Comparison of ENCODE assay signal across 8 cellular contexts in the genomic region with DNA sequence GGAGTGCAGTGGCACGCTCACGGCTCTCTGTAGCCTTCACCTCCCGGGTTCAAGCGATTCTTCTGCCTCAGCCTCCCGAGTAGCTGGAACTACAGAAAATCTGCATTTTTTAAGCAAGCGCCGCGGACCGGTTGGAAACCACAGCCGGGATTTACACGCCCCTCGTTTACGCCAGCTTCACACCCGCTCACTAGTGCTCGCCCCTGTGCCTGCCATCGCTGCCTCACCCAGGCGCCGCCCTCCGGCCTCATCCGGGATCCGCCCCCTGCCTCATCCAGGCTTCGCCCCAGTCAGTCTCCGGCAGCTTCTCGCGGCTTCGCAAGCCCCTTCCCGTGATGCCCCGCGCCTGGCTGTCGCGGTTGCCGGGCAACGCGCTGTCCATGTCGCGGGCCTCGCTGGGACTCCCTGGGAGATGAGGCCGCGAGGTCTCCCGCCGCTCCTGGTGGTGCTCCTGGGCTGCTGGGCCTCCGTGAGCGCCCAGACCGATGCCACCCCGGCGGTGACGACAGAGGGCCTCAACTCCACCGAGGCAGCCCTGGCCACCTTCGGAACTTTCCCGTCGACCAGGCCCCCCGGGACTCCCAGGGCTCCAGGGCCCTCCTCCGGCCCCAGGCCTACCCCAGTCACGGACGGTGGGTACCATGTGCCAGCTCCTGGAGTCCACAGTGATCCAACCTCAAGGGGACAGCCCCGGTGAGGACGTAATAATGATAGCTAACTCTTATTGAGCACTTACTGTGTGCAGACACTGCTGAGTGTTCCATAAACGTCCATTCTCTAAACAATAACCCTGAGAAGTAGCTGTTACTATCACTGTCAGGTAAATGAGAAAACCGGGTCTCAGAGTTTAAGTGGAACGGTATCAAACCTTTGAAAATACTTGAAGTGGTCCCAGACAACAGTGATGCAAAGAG. TPM values are rescaled to one million over a fixed set of nuclear protein-coding genes. Genes with fewer than 3 reads are reported as not detected.
A peak's percentile ranks its signal among the peaks of the same experiment; 100 is the strongest.
DNase-seq lines count a peak whose midpoint lies in the region; ATAC-seq and TF ChIP-seq lines count a peak whose summit lies in the region.

A gene (plus strand): TSS at position 359 of the 914 bp plus-strand sequence. CDS start 54 bp downstream, at position 413.

- TF ChIP-seq POLR2A in heart left ventricle (IDR thresholded peaks at IDR 0.05), result peak in 1 of 2 donors; percentile 69
- peak; percentile 46 for TF ChIP-seq POLR2A in transverse colon (IDR thresholded peaks at IDR 0.05)

- H3K4me1 ChIP-seq in heart left ventricle (peaks cover 0 to 15% (median 7%) of the 10 kb centered on the region in 12 donors), transverse colon (peaks cover 5 to 12% (median 6%) of the 10 kb centered on the region in 4 donors)

- peaks cover 0 to 8% (median 0%) of the 10 kb centered on the region in 9 donors for H3K36me3 ChIP-seq in heart left ventricle
- H3K36me3 ChIP-seq in transverse colon, result no peaks in the 10 kb centered on the region

- ATAC-seq in HG02852 (IDR thresholded peaks at IDR 0.05; ENCODE audit: unreplicated experiment) (peak; percentile 85), heart left ventricle (peak; percentile 98 to 100 (median 100))

- in situ Hi-C loops in GM13976 (cut with MboI; ENCODE audit: low sequenced_read_pairs, unreplicated experiment) (no loop called here), transverse colon (cut with MboI; ENCODE audit: low pct_ligation_motif_present in 1 of 4, low pct_unique_long_range_greater_than_20kb in 1 of 4, low sequenced_read_pairs in 3 of 4) (loop anchor here in 2 of 4 donors (10.0 to 25.0 kb wide), 2 partner anchors 221 to 527 kb away; no protein-coding TSS in a partner anchor)

- H3K27me3 ChIP-seq in heart left ventricle, result no peaks in the 10 kb centered on the region
- H3K27me3 ChIP-seq in transverse colon, result no peaks in the 10 kb centered on the region

- intact Hi-C loops in heart left ventricle (cut with DNase I), result loop anchor here in 7 of 10 donors (1.0 to 10.0 kb wide), 8 partner anchors 78 to 273 kb away; no protein-coding TSS in a partner anchor
- intact Hi-C loops in transverse colon (cut with DNase I; ENCODE audit: low total_unique reads), result no loop called here

- 2 to 4% (median 3%) methylated on average over 36 to 60 of the region's 60 CpGs for WGBS in heart left ventricle, 4 donors
- WGBS in transverse colon (ENCODE audit: low coverage in 1 of 2), 2 donors, result 2 to 60% methylated on average over 1 to 60 of the region's 60 CpGs

- DNase-seq in GM13976 (ENCODE audit: low spot score), result peak; percentile 98
- peak; percentile 96 for DNase-seq in NCI-H146 (lab: John Stamatoyannopoulos, UW)
- DNase-seq in T-helper 1 cell, result peak; percentile 90 to 96 (median 93)
- peak; percentile 88 for DNase-seq in amniotic epithelial cell (ENCODE audit: low read depth)
- peak; percentile 97 to 99 (median 98) for DNase-seq in heart left ventricle
- DNase-seq in pons (ENCODE audit: low spot score), result peak; percentile 93
- peak; percentile 97 for DNase-seq in transverse colon

- H3K27ac ChIP-seq in heart left ventricle (peak within 1 kb of the TSS in 11 of 12 donors; percentile 47 to 82 (median 67)), transverse colon (peak within 1 kb of the TSS; percentile 68 to 82 (median 74))

- H3K9me3 ChIP-seq in heart left ventricle, result no peaks in the 10 kb centered on the region
- H3K9me3 ChIP-seq in transverse colon, result no peaks in the 10 kb centered on the region

- H3K4me3 ChIP-seq in heart left ventricle, result peak within 1 kb of the TSS; percentile 24 to 93 (median 65)
- peak within 1 kb of the TSS; percentile 51 to 89 (median 65) for H3K4me3 ChIP-seq in transverse colon

- TF ChIP-seq EP300 in transverse colon (IDR thresholded peaks at IDR 0.05; ENCODE audit: low read depth), result no peak

- TF ChIP-seq CTCF in GM13976 (IDR thresholded peaks at IDR 0.05; ENCODE audit: borderline replicate concordance, control extremely low read depth, extremely low read depth, insufficient read depth, missing control alignments), result no peak
- peak in 4 of 12 donors; percentile 10 to 28 (median 21) for TF ChIP-seq CTCF in heart left ventricle (IDR thresholded peaks at IDR 0.05)
- peak in 1 of 5 experiments; percentile 16 for TF ChIP-seq CTCF in transverse colon (IDR thresholded peaks at IDR 0.05)

RNA-seq across cellular contexts. Expression of the gene that starts here (rescaled TPM):
- total RNA-seq in heart left ventricle, result 10 to 100 TPM; 17.3 to 27.7 (median 20.2) TPM
- 10 to 100 TPM; 12.6 to 18.5 TPM for polyA plus RNA-seq in heart left ventricle
- total RNA-seq in transverse colon, result 10 to 100 TPM; 28.5 to 71.2 (median 35.1) TPM

Comparison
In these comparisons a context has a peak if more than half of its experiments do, and no peak if none do; other contexts are left out.
1. Peak in every context shown above with its lines: DNase-seq, ATAC-seq, H3K4me3 ChIP-seq and H3K27ac ChIP-seq.